ENCODE assay signal across 18 cellular contexts in the genomic region with DNA sequence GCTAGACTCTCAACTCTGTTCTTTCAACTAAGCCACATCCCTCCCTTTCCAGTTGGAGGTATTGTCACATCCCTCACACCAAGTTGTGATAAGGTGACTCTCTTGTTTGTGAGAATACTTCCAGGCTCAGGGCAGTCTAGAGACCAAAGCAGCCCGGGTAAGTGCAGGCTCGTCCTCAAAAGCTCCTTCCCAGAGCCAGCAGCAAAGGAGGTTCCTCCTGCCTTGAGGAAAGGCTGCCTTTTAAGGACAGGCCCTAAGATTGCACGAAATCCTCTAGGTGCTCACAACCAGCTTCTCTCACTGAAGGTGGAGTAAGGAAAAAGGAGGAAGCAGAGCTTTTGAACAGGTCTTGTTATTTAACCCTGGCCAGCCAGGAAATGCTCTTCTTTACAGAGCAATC. TPM values are rescaled to one million over a fixed set of nuclear protein-coding genes. Genes with fewer than 3 reads are reported as not detected.
DNase-seq lines count a peak whose midpoint lies in the region; ATAC-seq and TF ChIP-seq lines count a peak whose summit lies in the region.
"Had no signal": no experiment of that assay in that cellular context is flagged by ENCODE, and none has a peak within 500 bp of the region (broad histone marks: within the 10 kb centered on the region; RNA-seq: fewer than 3 reads in every experiment).

No MANE protein-coding gene starts in this region.

- no peaks in the 10 kb centered on the region for H3K9me3 ChIP-seq in cardiac muscle cell (ENCODE audit: low read depth)
- H3K9me3 ChIP-seq in left ventricle myocardium inferior (replicated peaks): no peaks in the 10 kb centered on the region
- H3K9me3 ChIP-seq in endodermal cell (ENCODE audit: control insufficient read depth, low read length): no peaks in the 10 kb centered on the region
- H3K9me3 ChIP-seq: BLaER1, Caco-2 had no signal

- H3K36me3 ChIP-seq in cardiac muscle cell (no peaks in the 10 kb centered on the region), left ventricle myocardium inferior (peaks cover 4% of the 10 kb centered on the region), endodermal cell (ENCODE audit: control insufficient read depth, insufficient read depth, low read length) (no peaks in the 10 kb centered on the region)

- peak overlapping the region; percentile 48 for H3K27ac Mint-ChIP-seq in endodermal cell
- H3K27ac Mint-ChIP-seq: HFFc6 had no signal

- in situ Hi-C loops in G401 (cut with HindIII; ENCODE audit: low sequenced_read_pairs): no loop called here

- H3K4me3 ChIP-seq in cardiac muscle cell (no peak overlapping the region), left ventricle myocardium inferior (no peak overlapping the region), endodermal cell (ENCODE audit: low read length) (no peak overlapping the region)
- H3K4me3 ChIP-seq: BLaER1, K562 had no signal

- H3K27me3 ChIP-seq in cardiac muscle cell (no peaks in the 10 kb centered on the region), left ventricle myocardium inferior (ENCODE audit: low read depth) (no peaks in the 10 kb centered on the region), endodermal cell (ENCODE audit: control insufficient read depth, insufficient read depth, low read length, poor library complexity, severe bottlenecking) (no peaks in the 10 kb centered on the region)
- H3K27me3 ChIP-seq: BLaER1 had no signal

- WGBS in endodermal cell (ENCODE audit: insufficient coverage in 1 of 2, insufficient read length in 1 of 2), 2 experiments: 52 to 93% methylated on average over 2 to 3 of the region's 3 CpGs

- H3K4me1 ChIP-seq in cardiac muscle cell (ENCODE audit: low read depth) (peaks cover 77% of the 10 kb centered on the region), left ventricle myocardium inferior (peaks cover 28% of the 10 kb centered on the region), endodermal cell (ENCODE audit: control insufficient read depth, insufficient read depth, low read length) (peaks cover 16% of the 10 kb centered on the region)
- H3K4me1 ChIP-seq: BLaER1 had no signal

- no peaks in the 10 kb centered on the region for H3K36me3 Mint-ChIP-seq in endodermal cell (ENCODE audit: low read depth)
- H3K36me3 Mint-ChIP-seq: CD8-positive, alpha-beta memory T cell had no signal

- intact Hi-C loops in left ventricle myocardium inferior (cut with micrococcal nuclease): loop anchor here (10.0 kb wide), 1 partner anchor 165 kb away; no protein-coding TSS in a partner anchor

- H3K27ac ChIP-seq in cardiac muscle cell: peak overlapping the region; percentile 88
- no peak overlapping the region for H3K27ac ChIP-seq in left ventricle myocardium inferior (replicated peaks)
- H3K27ac ChIP-seq in endodermal cell (ENCODE audit: low read depth, low read length): no peak overlapping the region
- H3K27ac ChIP-seq: BLaER1 had no signal

- no peak overlapping the region for H3K4me3 Mint-ChIP-seq in endodermal cell
- H3K4me3 Mint-ChIP-seq: CD8-positive, alpha-beta memory T cell; HFFc6 had no signal

- no peaks in the 10 kb centered on the region for H3K27me3 Mint-ChIP-seq in endodermal cell (ENCODE audit: insufficient read depth)
- H3K27me3 Mint-ChIP-seq: CD8-positive, alpha-beta memory T cell had no signal

- peaks cover 54% of the 10 kb centered on the region for H3K4me1 Mint-ChIP-seq in endodermal cell
- H3K4me1 Mint-ChIP-seq: CD8-positive, alpha-beta memory T cell had no signal

- DNase-seq in cardiac muscle cell (ENCODE audit: low read depth in 1 of 2, low spot score in 1 of 2): no peak
- DNase-seq in left ventricle myocardium inferior: no peak
- peak; percentile 11 for DNase-seq in NCI-H69 (lab: John Stamatoyannopoulos, UW)
- DNase-seq in endodermal cell: peak; percentile 72
- no peak for DNase-seq in G401 (ENCODE audit: low spot score)
- DNase-seq in NCI-H1694 (lab: John Stamatoyannopoulos, UW): no peak
- DNase-seq: 8988T; AML-193; Caco-2; CD8-positive, alpha-beta memory T cell; DND-41; GF-D8; GOT3; HCEC 1CT; HFFc6 had no signal

- TF ChIP-seq CTCF in cardiac muscle cell (IDR thresholded peaks at IDR 0.05; ENCODE audit: low read depth, low read length) (no peak), left ventricle myocardium inferior (IDR thresholded peaks at IDR 0.05; ENCODE audit: borderline replicate concordance) (no peak), endodermal cell (conservative IDR thresholded peaks at IDR 0.05) (no peak)

- no peak overlapping the region for H3K9ac ChIP-seq in endodermal cell (ENCODE audit: extremely low read depth, low read length, poor library complexity, severe bottlenecking)
- H3K9ac ChIP-seq: BLaER1 had no signal

- ATAC-seq in GM18498 (IDR thresholded peaks at IDR 0.05; ENCODE audit: unreplicated experiment): no peak
- ATAC-seq: K562 had no signal

- no peaks in the 10 kb centered on the region for H3K9me3 Mint-ChIP-seq in endodermal cell
- H3K9me3 Mint-ChIP-seq: CD8-positive, alpha-beta memory T cell; HFFc6 had no signal

RNA-seq across cellular contexts. Expression of a gene that starts 53.4 kb away (rescaled TPM):
- 62.9 and 72.9 TPM in 2 replicates for total RNA-seq in cardiac muscle cell
- polyA plus RNA-seq in cardiac muscle cell: 85.4 and 101 TPM in 2 replicates
- 57.6 TPM for total RNA-seq in left ventricle myocardium inferior
- 10 to 100 TPM; 27.3 to 47.7 TPM for total RNA-seq in endodermal cell
- 24.4 TPM for polyA plus RNA-seq in endodermal cell (2013, experiment 1 of 2)
- 19.0 TPM for polyA plus RNA-seq in endodermal cell (2013, experiment 2 of 2)
- total RNA-seq in G401 (2014; rRNA removed; shearing (Covaris generic)): 7.3 TPM in 1 of 2 replicates, not detected in the other

Comparison
In these comparisons a context has a peak if more than half of its experiments do, and no peak if none do; other contexts are left out.
1. DNase-seq: peak in NCI-H69 (single experiment) and endodermal cell (single experiment); none in cardiac muscle cell (0 of 2), left ventricle myocardium inferior (single experiment), G401 (single experiment) and NCI-H1694 (single experiment).